Comparison of ENCODE assay signal across 12 cellular contexts in genomic region chr15:99909914-99910313, GRCh38.
DNase-seq lines count a peak whose midpoint lies in the region; ATAC-seq and TF ChIP-seq lines count a peak whose summit lies in the region.
"Had no signal": no experiment of that assay in that cellular context is flagged by ENCODE, and none has a peak within 500 bp of the region (broad histone marks: within the 10 kb centered on the region; RNA-seq: fewer than 3 reads in every experiment).

No MANE protein-coding gene starts in this region.

- H3K36me3 ChIP-seq in mammary epithelial cell (ENCODE audit: insufficient read depth, low read length) (no peaks in the 10 kb centered on the region), parathyroid adenoma (ENCODE audit: control insufficient read depth, insufficient read depth, low read length) (no peaks in the 10 kb centered on the region), stomach (no peaks in the 10 kb centered on the region)
- H3K36me3 ChIP-seq: BLaER1 had no signal

- dilution Hi-C loops in mammary epithelial cell (cut with HindIII; ENCODE audit: low sequenced_read_pairs), result no loop called here

- H3K27me3 ChIP-seq in mammary epithelial cell (ENCODE audit: insufficient read depth, low read length) (no peaks in the 10 kb centered on the region), parathyroid adenoma (ENCODE audit: control insufficient read depth, insufficient read depth, low read length) (no peaks in the 10 kb centered on the region), stomach (no peaks in the 10 kb centered on the region)
- H3K27me3 ChIP-seq: BLaER1 had no signal

- H3K27ac ChIP-seq in mammary epithelial cell (ENCODE audit: insufficient read depth, low read depth, low read length), result no peak overlapping the region
- no peak overlapping the region for H3K27ac ChIP-seq in parathyroid adenoma
- H3K27ac ChIP-seq in stomach, result no peak overlapping the region
- H3K27ac ChIP-seq: BLaER1, RWPE1 had no signal

- no peaks in the 10 kb centered on the region for H3K9me3 ChIP-seq in mammary epithelial cell (replicated peaks; ENCODE audit: insufficient read depth, low read length)
- no peaks in the 10 kb centered on the region for H3K9me3 ChIP-seq in parathyroid adenoma (ENCODE audit: control insufficient read depth, low read length)
- H3K9me3 ChIP-seq in stomach, result no peaks in the 10 kb centered on the region

- intact Hi-C loops in mammary epithelial cell (cut with micrococcal nuclease), result loop anchor here (2.0 kb wide), 1 partner anchor 637 kb away; no protein-coding TSS in a partner anchor
- intact Hi-C loops in stomach (cut with DNase I; ENCODE audit: low total_unique reads), result no loop called here

- in situ Hi-C loops in mammary epithelial cell (cut with MboI; ENCODE audit: low sequenced_read_pairs in 2 of 2), result no loop called here

- H3K4me2 ChIP-seq in mammary epithelial cell (ENCODE audit: insufficient read depth, low read depth, low read length) (no peak overlapping the region), parathyroid adenoma (ENCODE audit: low read length) (no peak overlapping the region)
- H3K4me2 ChIP-seq: BLaER1 had no signal

- H3K4me3 ChIP-seq in mammary epithelial cell (replicated peaks in 1 of 3; ENCODE audit: insufficient read depth in 1 of 3, low read depth in 2 of 3, low read length in 3 of 3) (no peak overlapping the region), parathyroid adenoma (ENCODE audit: low read depth, low read length) (no peak overlapping the region), stomach (no peak overlapping the region)
- H3K4me3 ChIP-seq: BLaER1 had no signal

- H2AFZ ChIP-seq in mammary epithelial cell (ENCODE audit: low read depth, low read length), result no peak overlapping the region
- no peak overlapping the region for H2AFZ ChIP-seq in parathyroid adenoma

- TF ChIP-seq CTCF in mammary epithelial cell (conservative IDR thresholded peaks at IDR 0.05 in 1 of 2, IDR thresholded peaks at IDR 0.05 in 1 of 2; ENCODE audit: extremely low read depth in 1 of 2, insufficient read depth in 1 of 2, low read depth in 1 of 2, low read length in 2 of 2), result peak; percentile 9 to 30
- peak; percentile 38 for TF ChIP-seq CTCF in parathyroid adenoma (IDR thresholded peaks at IDR 0.05)
- TF ChIP-seq CTCF in stomach (IDR thresholded peaks at IDR 0.05), result no peak

- no peaks in the 10 kb centered on the region for H4K20me1 ChIP-seq in mammary epithelial cell (ENCODE audit: insufficient read depth, low read length)
- H4K20me1 ChIP-seq: BLaER1 had no signal

- no peak for TF ChIP-seq EP300 in stomach (IDR thresholded peaks at IDR 0.05)

- CTCF ChIA-PET in mammary epithelial cell (lab: Charles Lee; ENCODE audit: low non-redundant PET), result no interaction called here

- H3K4me1 ChIP-seq in mammary epithelial cell (ENCODE audit: insufficient read depth, low read length) (no peaks in the 10 kb centered on the region), parathyroid adenoma (no peaks in the 10 kb centered on the region), stomach (no peaks in the 10 kb centered on the region)

- ATAC-seq in HG03280 (IDR thresholded peaks at IDR 0.05; ENCODE audit: unreplicated experiment), result no peak
- ATAC-seq: activated T-cell treated with anti-CD3 and anti-CD28 coated beads, Interleukin-2, amount 50 U/mL, for 4 hours had no signal

- BruUV-seq in mammary epithelial cell (replicated peaks; lab: Mats Ljungman, UMichigan), result no TSS peak

- H3K79me2 ChIP-seq in mammary epithelial cell (ENCODE audit: insufficient read depth, low read length), result no peaks in the 10 kb centered on the region
- H3K79me2 ChIP-seq in parathyroid adenoma, result no peaks in the 10 kb centered on the region

- peak; percentile 7 for DNase-seq in NOMO-1 treated with DMSO at 0.1 percent for 48 hours (lab: John Stamatoyannopoulos, UW; ENCODE audit: unreplicated experiment)
- DNase-seq in NOMO-1 treated with dmso at 0.1 percent for 144 hours (lab: John Stamatoyannopoulos, UW; ENCODE audit: unreplicated experiment), result no peak
- DNase-seq in M059J (ENCODE audit: low read depth), result peak; percentile 30
- no peak for DNase-seq in mammary epithelial cell
- DNase-seq in stomach, result no peak
- DNase-seq in NCI-H748 (lab: John Stamatoyannopoulos, UW; ENCODE audit: unreplicated experiment), result no peak
- DNase-seq: activated T-cell treated with anti-CD3 and anti-CD28 coated beads, Interleukin-2, amount 50 U/mL, for 4 hours; stimulated activated CD4-positive, alpha-beta T cell treated with anti-CD3 and anti-CD28 coated beads, Interleukin-4, amount 100 ng/mL, for 24 hours had no signal

- 61% methylated on average over 5 of the region's 6 CpGs for WGBS in mammary epithelial cell (ENCODE audit: low coverage, missing lambda C conversion rate)
- 45 to 56% (median 53%) methylated on average over 6 of the region's 6 CpGs for WGBS in stomach, 5 donors

- no peak overlapping the region for H3K9ac ChIP-seq in mammary epithelial cell (ENCODE audit: insufficient read depth, low read length)
- no peak overlapping the region for H3K9ac ChIP-seq in parathyroid adenoma
- H3K9ac ChIP-seq: BLaER1 had no signal

- no peak for TF ChIP-seq POLR2A in stomach (IDR thresholded peaks at IDR 0.05)

Comparison
In these comparisons a context has a peak if more than half of its experiments do, and no peak if none do; other contexts are left out.
1. DNase-seq: peak in NOMO-1 treated with DMSO at 0.1 percent for 48 hours (single experiment) and M059J (single experiment); none in NOMO-1 treated with dmso at 0.1 percent for 144 hours (single experiment), mammary epithelial cell (single experiment), stomach (single experiment) and NCI-H748 (single experiment).
2. CTCF ChIP-seq: peak in mammary epithelial cell (2 of 2) and parathyroid adenoma (single experiment); none in stomach (0 of 7).